Comparison of ENCODE assay signal across 1 cellular context in the genomic region with DNA sequence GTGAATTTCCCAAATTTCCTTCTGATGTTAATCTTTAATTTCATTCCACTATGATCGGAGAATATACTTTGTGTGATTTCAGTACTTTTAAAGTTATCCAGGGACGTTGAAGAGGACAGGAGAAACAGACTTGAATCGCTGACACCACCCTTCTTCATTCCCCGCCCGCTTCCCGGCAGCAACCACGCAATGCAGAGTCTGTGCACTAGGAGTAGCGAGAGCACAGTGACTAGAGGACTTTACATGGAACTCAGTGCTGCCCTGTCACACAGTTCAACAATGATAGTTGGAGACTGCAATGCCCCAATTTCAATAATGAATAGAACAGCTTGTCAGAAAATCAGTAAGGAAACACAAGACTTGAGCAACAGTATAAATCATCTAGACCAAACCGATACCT.
TF ChIP-seq lines count a peak whose summit lies in the region.

No MANE protein-coding gene starts in this region.

TF ChIP-seq in K562, 482 proteins besides CTCF, POLR2A, EP300 and RAD21 (continued from another document):
- TF ChIP-seq, protein P1, sequence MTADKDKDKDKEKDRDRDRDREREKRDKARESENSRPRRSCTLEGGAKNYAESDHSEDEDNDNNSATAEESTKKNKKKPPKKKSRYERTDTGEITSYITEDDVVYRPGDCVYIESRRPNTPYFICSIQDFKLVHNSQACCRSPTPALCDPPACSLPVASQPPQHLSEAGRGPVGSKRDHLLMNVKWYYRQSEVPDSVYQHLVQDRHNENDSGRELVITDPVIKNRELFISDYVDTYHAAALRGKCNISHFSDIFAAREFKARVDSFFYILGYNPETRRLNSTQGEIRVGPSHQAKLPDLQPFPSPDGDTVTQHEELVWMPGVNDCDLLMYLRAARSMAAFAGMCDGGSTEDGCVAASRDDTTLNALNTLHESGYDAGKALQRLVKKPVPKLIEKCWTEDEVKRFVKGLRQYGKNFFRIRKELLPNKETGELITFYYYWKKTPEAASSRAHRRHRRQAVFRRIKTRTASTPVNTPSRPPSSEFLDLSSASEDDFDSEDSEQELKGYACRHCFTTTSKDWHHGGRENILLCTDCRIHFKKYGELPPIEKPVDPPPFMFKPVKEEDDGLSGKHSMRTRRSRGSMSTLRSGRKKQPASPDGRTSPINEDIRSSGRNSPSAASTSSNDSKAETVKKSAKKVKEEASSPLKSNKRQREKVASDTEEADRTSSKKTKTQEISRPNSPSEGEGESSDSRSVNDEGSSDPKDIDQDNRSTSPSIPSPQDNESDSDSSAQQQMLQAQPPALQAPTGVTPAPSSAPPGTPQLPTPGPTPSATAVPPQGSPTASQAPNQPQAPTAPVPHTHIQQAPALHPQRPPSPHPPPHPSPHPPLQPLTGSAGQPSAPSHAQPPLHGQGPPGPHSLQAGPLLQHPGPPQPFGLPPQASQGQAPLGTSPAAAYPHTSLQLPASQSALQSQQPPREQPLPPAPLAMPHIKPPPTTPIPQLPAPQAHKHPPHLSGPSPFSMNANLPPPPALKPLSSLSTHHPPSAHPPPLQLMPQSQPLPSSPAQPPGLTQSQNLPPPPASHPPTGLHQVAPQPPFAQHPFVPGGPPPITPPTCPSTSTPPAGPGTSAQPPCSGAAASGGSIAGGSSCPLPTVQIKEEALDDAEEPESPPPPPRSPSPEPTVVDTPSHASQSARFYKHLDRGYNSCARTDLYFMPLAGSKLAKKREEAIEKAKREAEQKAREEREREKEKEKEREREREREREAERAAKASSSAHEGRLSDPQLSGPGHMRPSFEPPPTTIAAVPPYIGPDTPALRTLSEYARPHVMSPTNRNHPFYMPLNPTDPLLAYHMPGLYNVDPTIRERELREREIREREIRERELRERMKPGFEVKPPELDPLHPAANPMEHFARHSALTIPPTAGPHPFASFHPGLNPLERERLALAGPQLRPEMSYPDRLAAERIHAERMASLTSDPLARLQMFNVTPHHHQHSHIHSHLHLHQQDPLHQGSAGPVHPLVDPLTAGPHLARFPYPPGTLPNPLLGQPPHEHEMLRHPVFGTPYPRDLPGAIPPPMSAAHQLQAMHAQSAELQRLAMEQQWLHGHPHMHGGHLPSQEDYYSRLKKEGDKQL (CRISPR knock-in tag; IDR thresholded peaks at IDR 0.05; ENCODE audit: borderline replicate concordance), result no peak
- TF ChIP-seq PPARD (CRISPR knock-in tag; IDR thresholded peaks at IDR 0.05), result no peak
- TF ChIP-seq NR4A1 (CRISPR knock-in tag; IDR thresholded peaks at IDR 0.05), result no peak
- TF ChIP-seq NR4A1 (tag; IDR thresholded peaks at IDR 0.05), result no peak
- TF ChIP-seq, protein P2, sequence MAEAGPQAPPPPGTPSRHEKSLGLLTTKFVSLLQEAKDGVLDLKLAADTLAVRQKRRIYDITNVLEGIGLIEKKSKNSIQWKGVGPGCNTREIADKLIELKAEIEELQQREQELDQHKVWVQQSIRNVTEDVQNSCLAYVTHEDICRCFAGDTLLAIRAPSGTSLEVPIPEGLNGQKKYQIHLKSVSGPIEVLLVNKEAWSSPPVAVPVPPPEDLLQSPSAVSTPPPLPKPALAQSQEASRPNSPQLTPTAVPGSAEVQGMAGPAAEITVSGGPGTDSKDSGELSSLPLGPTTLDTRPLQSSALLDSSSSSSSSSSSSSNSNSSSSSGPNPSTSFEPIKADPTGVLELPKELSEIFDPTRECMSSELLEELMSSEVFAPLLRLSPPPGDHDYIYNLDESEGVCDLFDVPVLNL (CRISPR knock-in tag; IDR thresholded peaks at IDR 0.05; ENCODE audit: low read depth), result no peak
- TF ChIP-seq RB1 (IDR thresholded peaks at IDR 0.05; ENCODE audit: low read depth), result no peak
- TF ChIP-seq SMAD3 (CRISPR knock-in tag; conservative IDR thresholded peaks at IDR 0.05), result no peak
- TF ChIP-seq ZNF668 (CRISPR knock-in tag; IDR thresholded peaks at IDR 0.05), result no peak
- no peak for TF ChIP-seq CBX2 (IDR thresholded peaks at IDR 0.05; ENCODE audit: insufficient read depth, low read length, poor library complexity, severe bottlenecking)
- no peak for TF ChIP-seq TARDBP (IDR thresholded peaks at IDR 0.05)
- TF ChIP-seq ZNF224 (CRISPR knock-in tag; IDR thresholded peaks at IDR 0.05), result no peak
- no peak for TF ChIP-seq KDM1A (IDR thresholded peaks at IDR 0.05)
- no peak for TF ChIP-seq ZNF766 (CRISPR knock-in tag; conservative IDR thresholded peaks at IDR 0.05)
- no peak for TF ChIP-seq HCFC1 (IDR thresholded peaks at IDR 0.05; ENCODE audit: low read depth, low read length)
- no peak for TF ChIP-seq ESRRA (IDR thresholded peaks at IDR 0.05; ENCODE audit: borderline replicate concordance, low read depth)
- no peak for TF ChIP-seq GTF2F1 (IDR thresholded peaks at IDR 0.05; ENCODE audit: low read depth, low read length)
